In genomic region chr6:169247991-169248390, GRCh38 we compare ENCODE assay signal across 26 cellular contexts. TPM values are rescaled to one million over a fixed set of nuclear protein-coding genes. Genes with fewer than 3 reads are reported as not detected.
DNase-seq lines count a peak whose midpoint lies in the region; ATAC-seq, FAIRE-seq and TF ChIP-seq lines count a peak whose summit lies in the region.
"Had no signal": no experiment of that assay in that cellular context is flagged by ENCODE, and none has a peak within 500 bp of the region (broad histone marks: within the 10 kb centered on the region; RNA-seq: fewer than 3 reads in every experiment).

No MANE protein-coding gene starts in this region.

- H3K27ac ChIP-seq in coronary artery (peak overlapping the region in 1 of 2 donors; percentile 93), mesenchymal stem cell (ENCODE audit: low read length, poor library complexity, severe bottlenecking) (no peak overlapping the region)
- H3K27ac ChIP-seq: BLaER1, GM23248, HL-60, RWPE1, SK-N-MC had no signal

- peaks cover 68% of the 10 kb centered on the region for H3K36me3 Mint-ChIP-seq in WTC11

- H3K4me3 Mint-ChIP-seq in WTC11: no peak overlapping the region
- H3K4me3 Mint-ChIP-seq: CD4-positive, alpha-beta T cell had no signal

- no peak overlapping the region for H3K23ac ChIP-seq in mesenchymal stem cell (ENCODE audit: low read length in 2 of 2)

- no peak overlapping the region for H2AFZ ChIP-seq in mesenchymal stem cell (ENCODE audit: low read depth, low read length)
- H2AFZ ChIP-seq: GM23248 had no signal

- H3K79me1 ChIP-seq in mesenchymal stem cell (replicated peaks; ENCODE audit: low read length, poor library complexity, severe bottlenecking): no peaks in the 10 kb centered on the region

- 0 out of 2 replicates have a peak, but pooled peaks cover under 1% of the 10 kb centered on the region for H3K27me3 Mint-ChIP-seq in WTC11 (ENCODE audit: low read depth)

- H3K9ac ChIP-seq in mesenchymal stem cell (ENCODE audit: low read length): no peak overlapping the region
- H3K9ac ChIP-seq: BLaER1, GM23248 had no signal

- peak overlapping the region in 1 of 2 experiments; percentile 24 for H3K4ac ChIP-seq in mesenchymal stem cell (ENCODE audit: low read depth in 1 of 2, low read length in 2 of 2)

- intact Hi-C loops in lower leg skin (cut with DNase I; ENCODE audit: low total_unique reads): no loop called here

- peaks cover 29% of the 10 kb centered on the region for H3K4me1 Mint-ChIP-seq in WTC11

- peak overlapping the region; percentile 87 for H3K27ac Mint-ChIP-seq in WTC11
- H3K27ac Mint-ChIP-seq: CD4-positive, alpha-beta T cell had no signal

- no peak overlapping the region for H3K14ac ChIP-seq in mesenchymal stem cell (ENCODE audit: low read length in 2 of 2)

- H2BK5ac ChIP-seq in mesenchymal stem cell (ENCODE audit: low read depth, low read length, poor library complexity, severe bottlenecking): no peak overlapping the region

- H3K4me2 ChIP-seq in mesenchymal stem cell (ENCODE audit: low read length, poor library complexity, severe bottlenecking): no peak overlapping the region
- H3K4me2 ChIP-seq: BLaER1 had no signal

- FAIRE-seq in urothelium cell line (lab: Jason Lieb, UNC): peak; percentile 20
- FAIRE-seq: GM12878 had no signal

- H3K9me3 ChIP-seq in mesenchymal stem cell (ENCODE audit: control insufficient read depth, low read length): peaks cover 5% of the 10 kb centered on the region
- H3K9me3 ChIP-seq: BLaER1 had no signal

- no peak overlapping the region for H3K18ac ChIP-seq in mesenchymal stem cell (ENCODE audit: low read depth in 1 of 2, low read length in 2 of 2)

- TF ChIP-seq CTCF in WTC11 (IDR thresholded peaks at IDR 0.05) (no peak), coronary artery (IDR thresholded peaks at IDR 0.05) (no peak), lower leg skin (IDR thresholded peaks at IDR 0.05) (no peak)

- no peaks in the 10 kb centered on the region for H3K27me3 ChIP-seq in mesenchymal stem cell (ENCODE audit: control insufficient read depth in 1 of 2, insufficient read depth in 1 of 2, low read length in 2 of 2)
- H3K27me3 ChIP-seq: BLaER1 had no signal

- H3K9me3 Mint-ChIP-seq in WTC11: peaks cover 13% of the 10 kb centered on the region
- H3K9me3 Mint-ChIP-seq: CD4-positive, alpha-beta T cell had no signal

- H4K8ac ChIP-seq in mesenchymal stem cell (ENCODE audit: low read length): no peak overlapping the region

- H3K4me3 ChIP-seq in coronary artery: peak overlapping the region; percentile 55
- H3K4me3 ChIP-seq in mesenchymal stem cell (ENCODE audit: insufficient read depth in 1 of 2, low read depth in 1 of 2, low read length in 2 of 2): no peak overlapping the region
- H3K4me3 ChIP-seq in lower leg skin (ENCODE audit: low read depth, poor library complexity, severe bottlenecking): no peak overlapping the region
- H3K4me3 ChIP-seq: BLaER1, GM12878, GM23248, SK-N-MC had no signal

- POLR2A ChIA-PET in WTC11 (lab: Charles Lee): no interaction called here

- peaks cover 12% of the 10 kb centered on the region for H3K4me1 ChIP-seq in mesenchymal stem cell (ENCODE audit: control insufficient read depth, insufficient read depth, low read depth, low read length)
- H3K4me1 ChIP-seq: BLaER1 had no signal

- no peak overlapping the region for H2BK120ac ChIP-seq in mesenchymal stem cell (ENCODE audit: low read depth, low read length)

- DNase-seq in WTC11 (ENCODE audit: low spot score) (no peak), coronary artery (ENCODE audit: low spot score) (peak; percentile 21), mesenchymal stem cell (no peak), urothelium cell line (ENCODE audit: low spot score) (no peak), lower leg skin (ENCODE audit: low spot score in 2 of 2) (no peak)
- no peak for DNase-seq in activated CD4-positive, alpha-beta T cell treated with anti-CD3 and anti-CD28 coated beads for 48 hours
- DNase-seq: COR-L47, DMS79, GM23248, HCEC 1CT, KG1, NCI-H1105, NCI-H146, NCI-H2029 treated with DMSO at 0.1 percent for 48 hours, NCI-H226, NCI-H510A treated with DMSO at 0.1 percent for 48 hours, NCI-H748 treated with DMSO at 0.1 percent for 48 hours, SHP77 treated with DMSO at 0.1 percent for 48 hours had no signal

- peaks cover 35 to 94% of the 10 kb centered on the region in 2 experiments for H3K36me3 ChIP-seq in mesenchymal stem cell (ENCODE audit: control insufficient read depth in 1 of 2, insufficient read depth in 2 of 2, low read depth in 1 of 2, low read length in 2 of 2)
- H3K36me3 ChIP-seq: BLaER1 had no signal

- TF ChIP-seq POLR2A in lower leg skin (IDR thresholded peaks at IDR 0.05): no peak

- no peak overlapping the region for H2AK5ac ChIP-seq in mesenchymal stem cell (ENCODE audit: low read length, severe bottlenecking)

- WGBS in mesenchymal stem cell: 95% methylated on average over 8 of the region's 8 CpGs
- WGBS in lower leg skin, 2 donors: 91 to 95% methylated on average over 8 of the region's 8 CpGs

- CTCF ChIA-PET in WTC11 (lab: Charles Lee): no interaction called here

- ATAC-seq in WTC11 (no peak), GM21423 (IDR thresholded peaks at IDR 0.05; ENCODE audit: unreplicated experiment) (no peak)
- ATAC-seq: GM12878 had no signal

- no peak overlapping the region for H2BK12ac ChIP-seq in mesenchymal stem cell (ENCODE audit: low read length in 2 of 2)

- H2BK15ac ChIP-seq in mesenchymal stem cell (ENCODE audit: low read depth, poor library complexity, severe bottlenecking): no peak overlapping the region

- H4K91ac ChIP-seq in mesenchymal stem cell (ENCODE audit: low read length): peak overlapping the region; percentile 40

TF ChIP-seq in WTC11, 78 proteins besides CTCF, POLR2A, EP300 and RAD21:
- TF ChIP-seq RORB (CRISPR knock-in tag; IDR thresholded peaks at IDR 0.05) (no peak), GRHL2 (CRISPR knock-in tag; IDR thresholded peaks at IDR 0.05; ENCODE audit: insufficient replicate concordance, severe bottlenecking) (no peak), RELA (CRISPR knock-in tag; IDR thresholded peaks at IDR 0.05; ENCODE audit: borderline replicate concordance) (no peak), KAT7 (CRISPR knock-in tag; IDR thresholded peaks at IDR 0.05; ENCODE audit: borderline replicate concordance) (no peak), MYBL2 (CRISPR knock-in tag; IDR thresholded peaks at IDR 0.05) (no peak), ERG (CRISPR knock-in tag; IDR thresholded peaks at IDR 0.05) (no peak), NFE2L1 (CRISPR knock-in tag; IDR thresholded peaks at IDR 0.05) (no peak), E2F1 (CRISPR knock-in tag; IDR thresholded peaks at IDR 0.05) (no peak), SOX15 (CRISPR knock-in tag; IDR thresholded peaks at IDR 0.05) (no peak), USF1 (CRISPR knock-in tag; IDR thresholded peaks at IDR 0.05) (no peak), ZNF232 (CRISPR knock-in tag; IDR thresholded peaks at IDR 0.05) (no peak), HMGXB4 (CRISPR knock-in tag; IDR thresholded peaks at IDR 0.05) (no peak)

RNA-seq across cellular contexts. Expression of gene THBS2, which starts 5.7 kb away (rescaled TPM):
- 33.5 to 40.3 TPM (median 35.8 TPM) in 3 replicates for total RNA-seq in WTC11 (2021)
- 1.1 TPM for polyA plus RNA-seq in mesenchymal stem cell (2013, experiment 1 of 2)
- polyA plus RNA-seq in mesenchymal stem cell (2013, experiment 2 of 2): 1.2 TPM
- total RNA-seq in lower leg skin: 100 to 1,000 TPM in 2 of 4 donors, 10 to 100 TPM in 2; 72.1 to 135 (median 103) TPM
- total RNA-seq: CD4-positive, alpha-beta T cell; HT-29 had no signal
